ENCODE assay signal across 1 cellular context in the genomic region with DNA sequence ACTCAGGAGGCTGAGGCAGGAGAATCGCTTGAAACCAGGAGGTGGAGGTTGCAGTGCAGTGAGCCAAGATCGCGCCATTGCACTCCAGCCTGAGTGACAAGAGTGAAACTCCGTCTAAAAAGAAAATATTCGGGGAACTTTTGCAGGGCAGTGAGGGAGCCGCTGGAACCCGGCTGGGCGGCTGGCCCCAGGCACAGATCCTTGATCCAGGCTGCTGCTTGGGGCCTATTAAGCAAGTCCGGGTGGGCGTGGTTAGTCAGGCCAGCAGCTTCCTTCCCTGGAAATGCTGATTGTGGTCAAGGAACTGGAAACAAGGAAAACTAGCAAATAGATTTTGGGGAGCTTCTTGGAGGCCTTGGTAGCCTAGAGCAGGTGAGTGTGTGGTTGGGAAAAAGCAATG.
TF ChIP-seq lines count a peak whose summit lies in the region.

No MANE protein-coding gene starts in this region.

TF ChIP-seq in WTC11, 78 proteins besides CTCF, POLR2A, EP300 and RAD21 (continued from another document):
- TF ChIP-seq, protein P1, sequence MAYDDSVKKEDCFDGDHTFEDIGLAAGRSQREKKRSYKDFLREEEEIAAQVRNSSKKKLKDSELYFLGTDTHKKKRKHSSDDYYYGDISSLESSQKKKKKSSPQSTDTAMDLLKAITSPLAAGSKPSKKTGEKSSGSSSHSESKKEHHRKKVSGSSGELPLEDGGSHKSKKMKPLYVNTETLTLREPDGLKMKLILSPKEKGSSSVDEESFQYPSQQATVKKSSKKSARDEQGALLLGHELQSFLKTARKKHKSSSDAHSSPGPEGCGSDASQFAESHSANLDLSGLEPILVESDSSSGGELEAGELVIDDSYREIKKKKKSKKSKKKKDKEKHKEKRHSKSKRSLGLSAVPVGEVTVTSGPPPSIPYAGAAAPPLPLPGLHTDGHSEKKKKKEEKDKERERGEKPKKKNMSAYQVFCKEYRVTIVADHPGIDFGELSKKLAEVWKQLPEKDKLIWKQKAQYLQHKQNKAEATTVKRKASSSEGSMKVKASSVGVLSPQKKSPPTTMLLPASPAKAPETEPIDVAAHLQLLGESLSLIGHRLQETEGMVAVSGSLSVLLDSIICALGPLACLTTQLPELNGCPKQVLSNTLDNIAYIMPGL (CRISPR knock-in tag; IDR thresholded peaks at IDR 0.05), result no peak
- no peak for TF ChIP-seq KAT7 (CRISPR knock-in tag; IDR thresholded peaks at IDR 0.05; ENCODE audit: borderline replicate concordance)
- TF ChIP-seq NFATC4 (CRISPR knock-in tag; IDR thresholded peaks at IDR 0.05), result no peak
- TF ChIP-seq, protein P2, sequence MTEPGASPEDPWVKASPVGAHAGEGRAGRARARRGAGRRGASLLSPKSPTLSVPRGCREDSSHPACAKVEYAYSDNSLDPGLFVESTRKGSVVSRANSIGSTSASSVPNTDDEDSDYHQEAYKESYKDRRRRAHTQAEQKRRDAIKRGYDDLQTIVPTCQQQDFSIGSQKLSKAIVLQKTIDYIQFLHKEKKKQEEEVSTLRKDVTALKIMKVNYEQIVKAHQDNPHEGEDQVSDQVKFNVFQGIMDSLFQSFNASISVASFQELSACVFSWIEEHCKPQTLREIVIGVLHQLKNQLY (CRISPR knock-in tag; IDR thresholded peaks at IDR 0.05), result no peak
- TF ChIP-seq FOXP1 (CRISPR knock-in tag; IDR thresholded peaks at IDR 0.05; ENCODE audit: borderline replicate concordance), result no peak
- TF ChIP-seq, protein P3, sequence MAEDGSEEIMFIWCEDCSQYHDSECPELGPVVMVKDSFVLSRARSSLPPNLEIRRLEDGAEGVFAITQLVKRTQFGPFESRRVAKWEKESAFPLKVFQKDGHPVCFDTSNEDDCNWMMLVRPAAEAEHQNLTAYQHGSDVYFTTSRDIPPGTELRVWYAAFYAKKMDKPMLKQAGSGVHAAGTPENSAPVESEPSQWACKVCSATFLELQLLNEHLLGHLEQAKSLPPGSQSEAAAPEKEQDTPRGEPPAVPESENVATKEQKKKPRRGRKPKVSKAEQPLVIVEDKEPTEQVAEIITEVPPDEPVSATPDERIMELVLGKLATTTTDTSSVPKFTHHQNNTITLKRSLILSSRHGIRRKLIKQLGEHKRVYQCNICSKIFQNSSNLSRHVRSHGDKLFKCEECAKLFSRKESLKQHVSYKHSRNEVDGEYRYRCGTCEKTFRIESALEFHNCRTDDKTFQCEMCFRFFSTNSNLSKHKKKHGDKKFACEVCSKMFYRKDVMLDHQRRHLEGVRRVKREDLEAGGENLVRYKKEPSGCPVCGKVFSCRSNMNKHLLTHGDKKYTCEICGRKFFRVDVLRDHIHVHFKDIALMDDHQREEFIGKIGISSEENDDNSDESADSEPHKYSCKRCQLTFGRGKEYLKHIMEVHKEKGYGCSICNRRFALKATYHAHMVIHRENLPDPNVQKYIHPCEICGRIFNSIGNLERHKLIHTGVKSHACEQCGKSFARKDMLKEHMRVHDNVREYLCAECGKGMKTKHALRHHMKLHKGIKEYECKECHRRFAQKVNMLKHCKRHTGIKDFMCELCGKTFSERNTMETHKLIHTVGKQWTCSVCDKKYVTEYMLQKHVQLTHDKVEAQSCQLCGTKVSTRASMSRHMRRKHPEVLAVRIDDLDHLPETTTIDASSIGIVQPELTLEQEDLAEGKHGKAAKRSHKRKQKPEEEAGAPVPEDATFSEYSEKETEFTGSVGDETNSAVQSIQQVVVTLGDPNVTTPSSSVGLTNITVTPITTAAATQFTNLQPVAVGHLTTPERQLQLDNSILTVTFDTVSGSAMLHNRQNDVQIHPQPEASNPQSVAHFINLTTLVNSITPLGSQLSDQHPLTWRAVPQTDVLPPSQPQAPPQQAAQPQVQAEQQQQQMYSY (CRISPR knock-in tag; IDR thresholded peaks at IDR 0.05), result no peak
- TF ChIP-seq NFE2L1 (CRISPR knock-in tag; IDR thresholded peaks at IDR 0.05), result no peak
- TF ChIP-seq, protein P4, sequence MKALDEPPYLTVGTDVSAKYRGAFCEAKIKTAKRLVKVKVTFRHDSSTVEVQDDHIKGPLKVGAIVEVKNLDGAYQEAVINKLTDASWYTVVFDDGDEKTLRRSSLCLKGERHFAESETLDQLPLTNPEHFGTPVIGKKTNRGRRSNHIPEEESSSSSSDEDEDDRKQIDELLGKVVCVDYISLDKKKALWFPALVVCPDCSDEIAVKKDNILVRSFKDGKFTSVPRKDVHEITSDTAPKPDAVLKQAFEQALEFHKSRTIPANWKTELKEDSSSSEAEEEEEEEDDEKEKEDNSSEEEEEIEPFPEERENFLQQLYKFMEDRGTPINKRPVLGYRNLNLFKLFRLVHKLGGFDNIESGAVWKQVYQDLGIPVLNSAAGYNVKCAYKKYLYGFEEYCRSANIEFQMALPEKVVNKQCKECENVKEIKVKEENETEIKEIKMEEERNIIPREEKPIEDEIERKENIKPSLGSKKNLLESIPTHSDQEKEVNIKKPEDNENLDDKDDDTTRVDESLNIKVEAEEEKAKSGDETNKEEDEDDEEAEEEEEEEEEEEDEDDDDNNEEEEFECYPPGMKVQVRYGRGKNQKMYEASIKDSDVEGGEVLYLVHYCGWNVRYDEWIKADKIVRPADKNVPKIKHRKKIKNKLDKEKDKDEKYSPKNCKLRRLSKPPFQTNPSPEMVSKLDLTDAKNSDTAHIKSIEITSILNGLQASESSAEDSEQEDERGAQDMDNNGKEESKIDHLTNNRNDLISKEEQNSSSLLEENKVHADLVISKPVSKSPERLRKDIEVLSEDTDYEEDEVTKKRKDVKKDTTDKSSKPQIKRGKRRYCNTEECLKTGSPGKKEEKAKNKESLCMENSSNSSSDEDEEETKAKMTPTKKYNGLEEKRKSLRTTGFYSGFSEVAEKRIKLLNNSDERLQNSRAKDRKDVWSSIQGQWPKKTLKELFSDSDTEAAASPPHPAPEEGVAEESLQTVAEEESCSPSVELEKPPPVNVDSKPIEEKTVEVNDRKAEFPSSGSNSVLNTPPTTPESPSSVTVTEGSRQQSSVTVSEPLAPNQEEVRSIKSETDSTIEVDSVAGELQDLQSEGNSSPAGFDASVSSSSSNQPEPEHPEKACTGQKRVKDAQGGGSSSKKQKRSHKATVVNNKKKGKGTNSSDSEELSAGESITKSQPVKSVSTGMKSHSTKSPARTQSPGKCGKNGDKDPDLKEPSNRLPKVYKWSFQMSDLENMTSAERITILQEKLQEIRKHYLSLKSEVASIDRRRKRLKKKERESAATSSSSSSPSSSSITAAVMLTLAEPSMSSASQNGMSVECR (CRISPR knock-in tag; IDR thresholded peaks at IDR 0.05; ENCODE audit: borderline replicate concordance), result no peak
- TF ChIP-seq, protein P5, sequence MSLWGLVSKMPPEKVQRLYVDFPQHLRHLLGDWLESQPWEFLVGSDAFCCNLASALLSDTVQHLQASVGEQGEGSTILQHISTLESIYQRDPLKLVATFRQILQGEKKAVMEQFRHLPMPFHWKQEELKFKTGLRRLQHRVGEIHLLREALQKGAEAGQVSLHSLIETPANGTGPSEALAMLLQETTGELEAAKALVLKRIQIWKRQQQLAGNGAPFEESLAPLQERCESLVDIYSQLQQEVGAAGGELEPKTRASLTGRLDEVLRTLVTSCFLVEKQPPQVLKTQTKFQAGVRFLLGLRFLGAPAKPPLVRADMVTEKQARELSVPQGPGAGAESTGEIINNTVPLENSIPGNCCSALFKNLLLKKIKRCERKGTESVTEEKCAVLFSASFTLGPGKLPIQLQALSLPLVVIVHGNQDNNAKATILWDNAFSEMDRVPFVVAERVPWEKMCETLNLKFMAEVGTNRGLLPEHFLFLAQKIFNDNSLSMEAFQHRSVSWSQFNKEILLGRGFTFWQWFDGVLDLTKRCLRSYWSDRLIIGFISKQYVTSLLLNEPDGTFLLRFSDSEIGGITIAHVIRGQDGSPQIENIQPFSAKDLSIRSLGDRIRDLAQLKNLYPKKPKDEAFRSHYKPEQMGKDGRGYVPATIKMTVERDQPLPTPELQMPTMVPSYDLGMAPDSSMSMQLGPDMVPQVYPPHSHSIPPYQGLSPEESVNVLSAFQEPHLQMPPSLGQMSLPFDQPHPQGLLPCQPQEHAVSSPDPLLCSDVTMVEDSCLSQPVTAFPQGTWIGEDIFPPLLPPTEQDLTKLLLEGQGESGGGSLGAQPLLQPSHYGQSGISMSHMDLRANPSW (CRISPR knock-in tag; conservative IDR thresholded peaks at IDR 0.05; ENCODE audit: low read depth), result no peak
